Comparison of ENCODE assay signal across 27 cellular contexts in the genomic region with DNA sequence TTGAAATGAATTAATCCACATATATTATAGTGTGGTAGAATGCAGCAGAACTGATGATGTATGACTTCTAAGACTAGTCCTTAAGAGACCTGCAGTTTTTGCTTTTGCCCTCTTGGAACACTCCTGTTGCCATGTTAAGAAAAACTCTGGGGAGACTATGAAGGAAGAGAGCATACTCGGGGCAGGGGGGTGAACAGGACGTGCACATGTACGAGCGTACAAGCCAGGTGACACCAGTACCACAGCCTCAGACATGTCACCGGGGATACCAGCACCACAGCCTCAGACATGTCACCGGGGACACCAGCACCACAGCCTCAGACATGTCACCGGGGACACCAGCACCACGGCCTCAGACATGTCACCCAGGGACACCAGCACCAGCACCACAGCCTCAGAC.
"Had no signal": no experiment of that assay in that cellular context is flagged by ENCODE, and none has a peak within 500 bp of the region (broad histone marks: within the 10 kb centered on the region; RNA-seq: fewer than 3 reads in every experiment).

No MANE protein-coding gene starts in this region.

- H3K4me3 Mint-ChIP-seq: activated naive CD8-positive, alpha-beta T cell treated with anti-CD3 and anti-CD28 coated beads, Interleukin-2, amount 50 U/mL, for 24 hours; activated T-cell treated with anti-CD3 and anti-CD28 coated beads, Interleukin-2, amount 50 U/mL, for 4 hours; central memory CD8-positive, alpha-beta T cell had no signal

- H3K27ac ChIP-seq: ascending aorta, body of pancreas, Peyer's patch, RWPE1, SJCRH30, WERI-Rb-1 had no signal

- H3K4me1 ChIP-seq: ascending aorta, body of pancreas, Peyer's patch, SJCRH30 had no signal

- H3K4me2 ChIP-seq: SK-N-SH had no signal

- H3K4me3 ChIP-seq: ascending aorta, body of pancreas, Peyer's patch, SJCRH30 had no signal

- H3K9ac ChIP-seq: SK-N-SH had no signal

- H3K27me3 Mint-ChIP-seq: activated naive CD8-positive, alpha-beta T cell treated with anti-CD3 and anti-CD28 coated beads, Interleukin-2, amount 50 U/mL, for 24 hours; central memory CD8-positive, alpha-beta T cell had no signal

- DNase-seq: activated CD4-positive, alpha-beta T cell treated with anti-CD3 and anti-CD28 coated beads for 48 hours; activated CD4-positive, alpha-beta T cell treated with anti-CD3 and anti-CD28 coated beads, Interleukin-2, amount 50 U/mL, for 4 hours; activated CD4-positive, CD25-positive, alpha-beta regulatory T cell treated with anti-CD3 and anti-CD28 coated beads, Interleukin-2, amount 50 U/mL, for 72 hours; activated CD8-positive, alpha-beta memory T cell treated with anti-CD3 and anti-CD28 coated beads for 24 hours; activated effector memory CD4-positive, alpha-beta T cell treated with anti-CD3 and anti-CD28 coated beads, Interleukin-2, amount 50 U/mL, for 16 hours; activated naive CD4-positive, alpha-beta T cell treated with Interleukin-2 at 50 U/mL for 16 hours; activated naive CD8-positive, alpha-beta T cell treated with anti-CD3 and anti-CD28 coated beads, Interleukin-2, amount 50 U/mL, for 24 hours; activated T-cell treated with anti-CD3 and anti-CD28 coated beads, Interleukin-2, amount 50 U/mL, for 4 hours; amniotic stem cell; body of pancreas; NCI-H1048; NCI-H146; NCI-H187 treated with DMSO at 0.1 percent for 48 hours; NCI-H2171 treated with DMSO at 0.1 percent for 48 hours; NCI-H226; NCI-H69; NK-92 treated with Interleukin-12 subunit alpha and Interleukin-12 subunit beta, amount 100 ng/mL, for 24 hours; Peyer's patch; Right ventricle myocardium superior; SJCRH30; SK-N-SH; T-helper 1 cell; WERI-Rb-1 had no signal

- H3K9me3 Mint-ChIP-seq: activated naive CD4-positive, alpha-beta T cell treated with anti-CD3 and anti-CD28 coated beads, Interleukin-2, amount 50 U/mL, for 72 hours; activated naive CD8-positive, alpha-beta T cell treated with anti-CD3 and anti-CD28 coated beads, Interleukin-2, amount 50 U/mL, for 24 hours; activated T-cell treated with anti-CD3 and anti-CD28 coated beads, Interleukin-2, amount 50 U/mL, for 4 hours; central memory CD8-positive, alpha-beta T cell had no signal

- H3K36me3 ChIP-seq: ascending aorta, Peyer's patch, SJCRH30, WERI-Rb-1 had no signal

- H3K27me3 ChIP-seq: ascending aorta, body of pancreas, Peyer's patch, SJCRH30 had no signal

- ATAC-seq: activated naive CD4-positive, alpha-beta T cell treated with anti-CD3 and anti-CD28 coated beads, Interleukin-2, amount 50 U/mL, for 72 hours; activated naive CD8-positive, alpha-beta T cell treated with anti-CD3 and anti-CD28 coated beads, Interleukin-2, amount 50 U/mL, for 24 hours; activated T-cell treated with anti-CD3 and anti-CD28 coated beads, Interleukin-2, amount 50 U/mL, for 4 hours; body of pancreas had no signal

- H3K4me1 Mint-ChIP-seq: activated naive CD8-positive, alpha-beta T cell treated with anti-CD3 and anti-CD28 coated beads, Interleukin-2, amount 50 U/mL, for 24 hours had no signal

- H3K36me3 Mint-ChIP-seq: activated naive CD4-positive, alpha-beta T cell treated with anti-CD3 and anti-CD28 coated beads, Interleukin-2, amount 50 U/mL, for 72 hours had no signal

- H3K9me3 ChIP-seq: ascending aorta, body of pancreas, Peyer's patch, SJCRH30, SK-N-SH had no signal

- H3K27ac Mint-ChIP-seq: activated naive CD4-positive, alpha-beta T cell treated with anti-CD3 and anti-CD28 coated beads, Interleukin-2, amount 50 U/mL, for 72 hours; activated naive CD8-positive, alpha-beta T cell treated with anti-CD3 and anti-CD28 coated beads, Interleukin-2, amount 50 U/mL, for 24 hours had no signal
